In genomic region chr20:51398552-51398951, GRCh38 we compare ENCODE assay signal across 1 cellular context.
TF ChIP-seq lines count a peak whose summit lies in the region.

No MANE protein-coding gene starts in this region.

TF ChIP-seq in liver, 16 proteins besides CTCF, POLR2A, EP300 and RAD21 (continued from another document):
- no peak for TF ChIP-seq REST (IDR thresholded peaks at IDR 0.05)
- peak; percentile 41 to 56 for TF ChIP-seq HNF4A (conservative IDR thresholded peaks at IDR 0.05)
- TF ChIP-seq NR2F2 (IDR thresholded peaks at IDR 0.05), result no peak
- no peak for TF ChIP-seq TAF1 (conservative IDR thresholded peaks at IDR 0.05)
- TF ChIP-seq SP1 (IDR thresholded peaks at IDR 0.05), result peak; percentile 7
- no peak for TF ChIP-seq HNF4G (IDR thresholded peaks at IDR 0.05)
